ENCODE assay signal across 2 cellular contexts in genomic region chr1:44230796-44231195, GRCh38.
TF ChIP-seq lines count a peak whose summit lies in the region.

No MANE protein-coding gene starts in this region.

TF ChIP-seq in IMR-90, 13 proteins besides CTCF, POLR2A, EP300 and RAD21:
- TF ChIP-seq CEBPB (IDR thresholded peaks at IDR 0.05; ENCODE audit: low read depth, low read length): peak; percentile 72
- no peak for TF ChIP-seq MAFK (IDR thresholded peaks at IDR 0.05; ENCODE audit: low read depth, low read length)

TF ChIP-seq in K562, 482 proteins besides CTCF, POLR2A, EP300 and RAD21:
- TF ChIP-seq ZFP36 (IDR thresholded peaks at IDR 0.05; ENCODE audit: low read depth, low read length, partially characterized antibody): no peak
- TF ChIP-seq ZNF311 (CRISPR knock-in tag; IDR thresholded peaks at IDR 0.05): no peak
- no peak for TF ChIP-seq CEBPG (CRISPR knock-in tag; IDR thresholded peaks at IDR 0.05)
- TF ChIP-seq CEBPG (tag; conservative IDR thresholded peaks at IDR 0.05 in 1 of 2, IDR thresholded peaks at IDR 0.05 in 1 of 2): peak; percentile 31 to 80; a peak in 2 of 4 replicates
- TF ChIP-seq ZNF217 (CRISPR knock-in tag; IDR thresholded peaks at IDR 0.05): no peak
- peak; percentile 81 for TF ChIP-seq CEBPB (tag; IDR thresholded peaks at IDR 0.05)
